ENCODE assay signal across 19 cellular contexts in the genomic region with DNA sequence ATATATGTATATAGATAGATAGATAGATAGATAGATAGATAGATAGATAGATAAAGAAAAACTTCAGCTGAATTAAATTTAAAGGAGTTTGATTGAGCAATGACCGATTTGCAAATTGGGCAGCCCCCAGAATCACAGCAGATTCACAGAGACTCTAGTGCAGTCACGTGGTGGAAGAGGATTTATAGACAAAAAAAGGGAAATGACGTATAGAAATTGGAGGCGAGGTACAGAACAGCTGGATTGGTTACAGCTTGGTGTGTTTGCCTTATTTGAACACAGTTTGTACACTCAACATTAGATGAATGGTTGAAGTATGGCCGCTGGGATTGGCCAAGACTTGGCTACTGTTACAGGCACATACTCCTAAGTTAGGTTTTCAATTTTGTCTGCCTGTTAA. TPM values are rescaled to one million over a fixed set of nuclear protein-coding genes. Genes with fewer than 3 reads are reported as not detected.
DNase-seq lines count a peak whose midpoint lies in the region.
"Had no signal": no experiment of that assay in that cellular context is flagged by ENCODE, and none has a peak within 500 bp of the region (broad histone marks: within the 10 kb centered on the region; RNA-seq: fewer than 3 reads in every experiment).

No MANE protein-coding gene starts in this region.

- H4K91ac ChIP-seq in mesenchymal stem cell (ENCODE audit: low read length), result no peak overlapping the region

- H2BK120ac ChIP-seq in mesenchymal stem cell (ENCODE audit: low read depth, low read length), result no peak overlapping the region

- no peak overlapping the region for H3K4me3 ChIP-seq in mesenchymal stem cell (ENCODE audit: insufficient read depth in 1 of 2, low read depth in 1 of 2, low read length in 2 of 2)
- H3K4me3 ChIP-seq: BLaER1 treated with 17β-estradiol and CSF1 and Interleukin-3, amounts not matched to agents 10 nM and 100 nM; GM23248; HAP-1 had no signal

- no peak overlapping the region for H3K14ac ChIP-seq in mesenchymal stem cell (ENCODE audit: low read length in 2 of 2)

- DNase-seq in SIG-M5 treated with dmso at 0.1 percent for 504 hours (lab: John Stamatoyannopoulos, UW; ENCODE audit: unreplicated experiment) (peak; percentile 17), SIG-M5 (lab: John Stamatoyannopoulos, UW) (no peak), MV-4-11 (lab: John Stamatoyannopoulos, UW) (peak; percentile 51), OCI-M1 (lab: John Stamatoyannopoulos, UW) (peak; percentile 19), NCI-H526 (lab: John Stamatoyannopoulos, UW) (no peak), mesenchymal stem cell (no peak), epidermal melanocyte (ENCODE audit: insufficient read length, low spot score) (no peak)
- DNase-seq in activated T-cell treated with anti-CD3 and anti-CD28 coated beads, Interleukin-2, amount 50 U/mL, for 1 hour, result no peak
- DNase-seq: 8988T; CD4-positive, CD25-positive, alpha-beta regulatory T cell; CD8-positive, alpha-beta memory T cell; COR-L47; DMS 273 treated with DMSO at 0.1 percent for 48 hours; DMS53; DND-41; EL; GM23248 had no signal

- no peak overlapping the region for H2AK5ac ChIP-seq in mesenchymal stem cell (ENCODE audit: low read length, severe bottlenecking)

- no peak overlapping the region for H2BK15ac ChIP-seq in mesenchymal stem cell (ENCODE audit: low read depth, poor library complexity, severe bottlenecking)

- H3K4me2 ChIP-seq in mesenchymal stem cell (ENCODE audit: low read length, poor library complexity, severe bottlenecking), result no peak overlapping the region
- H3K4me2 ChIP-seq: BLaER1 treated with 17β-estradiol and CSF1 and Interleukin-3, amounts not matched to agents 10 nM and 100 nM had no signal

- H3K27me3 ChIP-seq in mesenchymal stem cell (ENCODE audit: control insufficient read depth in 1 of 2, insufficient read depth in 1 of 2, low read length in 2 of 2), result peaks cover 3 to 14% of the 10 kb centered on the region in 2 experiments
- H3K27me3 ChIP-seq: BLaER1 treated with 17β-estradiol and CSF1 and Interleukin-3, amounts not matched to agents 10 nM and 100 nM had no signal

- no peak overlapping the region for H3K18ac ChIP-seq in mesenchymal stem cell (ENCODE audit: low read depth in 1 of 2, low read length in 2 of 2)

- H2BK5ac ChIP-seq in mesenchymal stem cell (ENCODE audit: low read depth, low read length, poor library complexity, severe bottlenecking), result no peak overlapping the region

- H2BK12ac ChIP-seq in mesenchymal stem cell (ENCODE audit: low read length in 2 of 2), result no peak overlapping the region

- H3K79me1 ChIP-seq in mesenchymal stem cell (replicated peaks; ENCODE audit: low read length, poor library complexity, severe bottlenecking), result no peaks in the 10 kb centered on the region

- H2AFZ ChIP-seq in mesenchymal stem cell (ENCODE audit: low read depth, low read length), result no peak overlapping the region
- H2AFZ ChIP-seq: GM23248 had no signal

- no peak overlapping the region for H3K4ac ChIP-seq in mesenchymal stem cell (ENCODE audit: low read depth in 1 of 2, low read length in 2 of 2)

- H3K9me3 ChIP-seq in mesenchymal stem cell (ENCODE audit: control insufficient read depth, low read length), result no peaks in the 10 kb centered on the region
- H3K9me3 ChIP-seq: BLaER1 treated with 17β-estradiol and CSF1 and Interleukin-3, amounts not matched to agents 10 nM and 100 nM; HAP-1 had no signal

- no peak overlapping the region for H4K8ac ChIP-seq in mesenchymal stem cell (ENCODE audit: low read length)

- H3K27ac ChIP-seq in mesenchymal stem cell (ENCODE audit: low read length, poor library complexity, severe bottlenecking), result no peak overlapping the region
- H3K27ac ChIP-seq: BLaER1 treated with 17β-estradiol and CSF1 and Interleukin-3, amounts not matched to agents 10 nM and 100 nM; GM23248 had no signal

- 88% methylated on average over 4 of the region's 5 CpGs for WGBS in mesenchymal stem cell

- no peak overlapping the region for H3K9ac ChIP-seq in mesenchymal stem cell (ENCODE audit: low read length)
- H3K9ac ChIP-seq: BLaER1 treated with 17β-estradiol and CSF1 and Interleukin-3, amounts not matched to agents 10 nM and 100 nM; GM23248 had no signal

- no peak overlapping the region for H3K23ac ChIP-seq in mesenchymal stem cell (ENCODE audit: low read length in 2 of 2)

- no peaks in the 10 kb centered on the region for H3K36me3 ChIP-seq in mesenchymal stem cell (ENCODE audit: control insufficient read depth in 1 of 2, insufficient read depth in 2 of 2, low read depth in 1 of 2, low read length in 2 of 2)
- H3K36me3 ChIP-seq: BLaER1 treated with 17β-estradiol and CSF1 and Interleukin-3, amounts not matched to agents 10 nM and 100 nM; HAP-1 had no signal

- no peaks in the 10 kb centered on the region for H3K4me1 ChIP-seq in mesenchymal stem cell (ENCODE audit: control insufficient read depth, insufficient read depth, low read depth, low read length)
- H3K4me1 ChIP-seq: BLaER1 treated with 17β-estradiol and CSF1 and Interleukin-3, amounts not matched to agents 10 nM and 100 nM; HAP-1 had no signal

RNA-seq across cellular contexts. Expression of gene PODXL, which starts 8.2 kb away (rescaled TPM):
- 1.1 TPM for polyA plus RNA-seq in mesenchymal stem cell (2013, experiment 1 of 2)
- 1.1 TPM for polyA plus RNA-seq in mesenchymal stem cell (2013, experiment 2 of 2)

Comparison
In these comparisons a context has a peak if more than half of its experiments do, and no peak if none do; other contexts are left out.
1. DNase-seq: peak in SIG-M5 treated with dmso at 0.1 percent for 504 hours (single experiment), MV-4-11 (single experiment) and OCI-M1 (single experiment); none in SIG-M5 (single experiment), NCI-H526 (0 of 2), mesenchymal stem cell (single experiment), activated T-cell treated with anti-CD3 and anti-CD28 coated beads, Interleukin-2, amount 50 U/mL, for 1 hour (single experiment) and epidermal melanocyte (single experiment).